ENCODE assay signal across 9 cellular contexts in genomic region chr3:50272911-50273688, GRCh38. TPM values are rescaled to one million over a fixed set of nuclear protein-coding genes. Genes with fewer than 3 reads are reported as not detected.
DNase-seq lines count a peak whose midpoint lies in the region; ATAC-seq and TF ChIP-seq lines count a peak whose summit lies in the region.
"Had no signal": no experiment of that assay in that cellular context is flagged by ENCODE, and none has a peak within 500 bp of the region (broad histone marks: within the 10 kb centered on the region; RNA-seq: fewer than 3 reads in every experiment).

No MANE protein-coding gene starts in this region.

- H3K27me3 ChIP-seq in esophagus muscularis mucosa, result peaks cover 0 to 40% (median 5%) of the 10 kb centered on the region in 4 donors
- peaks cover 4% of the 10 kb centered on the region for H3K27me3 ChIP-seq in muscle layer of duodenum (ENCODE audit: low read depth, low read length)

- TF ChIP-seq CTCF in OCI-LY7 (conservative IDR thresholded peaks at IDR 0.05; ENCODE audit: low read length) (peak; percentile 93), esophagus muscularis mucosa (IDR thresholded peaks at IDR 0.05) (peak; percentile 97 to 99 (median 98))

- H2AFZ ChIP-seq in OCI-LY7 (ENCODE audit: low read length), result no peak overlapping the region

- CTCF ChIA-PET in OCI-LY7 (lab: Charles Lee; ENCODE audit: unreplicated experiment), result interaction anchor here (0.6 kb wide), 1 partner anchor 8 kb away, joined by 3 read pairs; no protein-coding TSS in a partner anchor

- H3K4me1 ChIP-seq in OCI-LY7 (ENCODE audit: insufficient read depth, low read length, poor library complexity, severe bottlenecking) (peaks cover 5% of the 10 kb centered on the region), esophagus muscularis mucosa (peaks cover 35 to 72% (median 57%) of the 10 kb centered on the region in 4 donors), muscle layer of duodenum (ENCODE audit: control insufficient read depth in 1 of 2, insufficient read depth in 2 of 2, low read length in 2 of 2) (peaks cover 11 to 36% of the 10 kb centered on the region in 2 donors)

- intact Hi-C loops in OCI-LY7 (cut with micrococcal nuclease; ENCODE audit: unreplicated experiment), result loop anchor here (1.0 to 2.0 kb wide), 3 partner anchors 46 to 152 kb away; no protein-coding TSS in a partner anchor
- intact Hi-C loops in esophagus muscularis mucosa (cut with DNase I), result loop anchor here (2.0 to 5.0 kb wide), 4 partner anchors 14 to 151 kb away; partner anchors contain the start of gene GNAT1

- TF ChIP-seq POLR2A in esophagus muscularis mucosa (IDR thresholded peaks at IDR 0.05; ENCODE audit: low read depth), result no peak

- H4K20me1 ChIP-seq in OCI-LY7 (ENCODE audit: insufficient read depth, low read length), result no peaks in the 10 kb centered on the region

- 12% methylated on average over 25 of the region's 61 CpGs for WGBS in esophagus muscularis mucosa

- H3K9me3 ChIP-seq in OCI-LY7 (ENCODE audit: low read length), result no peaks in the 10 kb centered on the region
- H3K9me3 ChIP-seq in esophagus muscularis mucosa, result no peaks in the 10 kb centered on the region
- H3K9me3 ChIP-seq in muscle layer of duodenum (ENCODE audit: control insufficient read depth in 1 of 2, low read length in 2 of 2), result no peaks in the 10 kb centered on the region

- POLR2A ChIA-PET in OCI-LY7 (lab: Charles Lee), result no interaction called here

- H3K4me3 ChIP-seq in OCI-LY7 (ENCODE audit: low read depth, low read length, poor library complexity, severe bottlenecking) (no peak overlapping the region), esophagus muscularis mucosa (peak overlapping the region; percentile 39 to 57 (median 42)), muscle layer of duodenum (ENCODE audit: low read depth in 1 of 2, low read length in 2 of 2) (peak overlapping the region; percentile 44 to 54)

- DNase-seq in CD1c-positive myeloid dendritic cell (ENCODE audit: extremely low spot score) (peak; percentile 95), OCI-LY7 (ENCODE audit: low spot score) (peak; percentile 83), activated T-cell treated with anti-CD3 and anti-CD28 coated beads for 48 hours (ENCODE audit: low read depth) (peak; percentile 88), esophagus muscularis mucosa (ENCODE audit: extremely low spot score) (no peak)
- peak; percentile 73 to 86 for DNase-seq in stimulated activated CD8-positive, alpha-beta memory T cell treated with anti-CD3 and anti-CD28 coated beads, Interleukin-7, amount 100 ng/mL, for 1 hour (ENCODE audit: low read depth in 2 of 2)

- H3K36me3 ChIP-seq in OCI-LY7 (ENCODE audit: insufficient read depth, low read length), result no peaks in the 10 kb centered on the region
- peaks cover 0 to 24% (median 9%) of the 10 kb centered on the region in 4 donors for H3K36me3 ChIP-seq in esophagus muscularis mucosa
- peaks cover 0 to 3% of the 10 kb centered on the region in 2 donors for H3K36me3 ChIP-seq in muscle layer of duodenum (ENCODE audit: control insufficient read depth in 1 of 2, insufficient read depth in 2 of 2, low read length in 2 of 2)

- no TSS peak for BruUV-seq in OCI-LY7 (replicated peaks; lab: Mats Ljungman, UMichigan)

- H3K27ac ChIP-seq in OCI-LY7 (ENCODE audit: low read depth, low read length, poor library complexity, severe bottlenecking) (no peak overlapping the region), esophagus muscularis mucosa (replicated peaks in 1 of 4) (peak overlapping the region in 3 of 4 donors; percentile 19 to 56 (median 32)), muscle layer of duodenum (ENCODE audit: low read length) (no peak overlapping the region)

- peak; percentile 77 for ATAC-seq in GM19395 (IDR thresholded peaks at IDR 0.05; ENCODE audit: unreplicated experiment)
- peak; percentile 77 for ATAC-seq in HG03571 (IDR thresholded peaks at IDR 0.05; ENCODE audit: unreplicated experiment)

- TF ChIP-seq EP300 in esophagus muscularis mucosa (IDR thresholded peaks at IDR 0.05), result no peak

- peak overlapping the region; percentile 49 for H3K4me2 ChIP-seq in OCI-LY7 (ENCODE audit: low read length)

- no peaks in the 10 kb centered on the region for H3K79me2 ChIP-seq in OCI-LY7 (ENCODE audit: insufficient read depth, low read depth, low read length)

- H3K9me2 ChIP-seq in OCI-LY7 (ENCODE audit: insufficient read depth, low read length), result no peaks in the 10 kb centered on the region

RNA-seq across cellular contexts. Expression of gene SEMA3B, which starts 4.2 kb away (rescaled TPM):
- total RNA-seq in OCI-LY7 (2014; rRNA removed; shearing (Covaris generic)), result 0.10 and 0.28 TPM in 2 replicates
- 0.82 and 1.2 TPM in 2 replicates for total RNA-seq in OCI-LY7 (2022)
- total RNA-seq in esophagus muscularis mucosa, result 10 to 100 TPM; 37.4 to 66.6 (median 46.4) TPM

RNA-seq across cellular contexts. Expression of gene LSMEM2, which starts 5.8 kb away (rescaled TPM):
- not detected in 2 replicates for total RNA-seq in OCI-LY7 (2014; rRNA removed; shearing (Covaris generic))
- not detected in 2 replicates for total RNA-seq in OCI-LY7 (2022)
- total RNA-seq in esophagus muscularis mucosa, result not detected
- total RNA-seq: activated CD8-positive, alpha-beta memory T cell treated with anti-CD3 and anti-CD28 coated beads for 36 hours had no signal

RNA-seq across cellular contexts. Expression of gene IFRD2, which starts 19.1 kb away (rescaled TPM):
- total RNA-seq in OCI-LY7 (2014; rRNA removed; shearing (Covaris generic)), result 73.1 and 95.5 TPM in 2 replicates
- total RNA-seq in OCI-LY7 (2022) (93.3 and 97.3 TPM in 2 replicates), esophagus muscularis mucosa (100 to 1,000 TPM in 1 of 4 donors, 10 to 100 TPM in 3; 49.4 to 106 (median 85.8) TPM)

RNA-seq across cellular contexts. Expression of gene HYAL3, which starts 26.1 kb away (rescaled TPM):
- 1.2 and 2.7 TPM in 2 replicates for total RNA-seq in OCI-LY7 (2014; rRNA removed; shearing (Covaris generic))
- total RNA-seq in OCI-LY7 (2022) (3.5 and 4.4 TPM in 2 replicates), esophagus muscularis mucosa (1 to 10 TPM; 2.1 to 6.7 (median 3.4) TPM)

RNA-seq across cellular contexts. Expression of gene NAA80, which starts 26.1 kb away (rescaled TPM):
- total RNA-seq in OCI-LY7 (2014; rRNA removed; shearing (Covaris generic)), result 13.6 and 18.7 TPM in 2 replicates
- total RNA-seq in OCI-LY7 (2022) (18.7 and 21.7 TPM in 2 replicates), esophagus muscularis mucosa (1 to 10 TPM; 6.8 to 9.5 (median 8.0) TPM)

Comparison
In these comparisons a context has a peak if more than half of its experiments do, and no peak if none do; other contexts are left out.
1. H3K27ac ChIP-seq: peak in esophagus muscularis mucosa (3 of 4); none in OCI-LY7 (single experiment) and muscle layer of duodenum (single experiment).
2. RNA of gene SEMA3B, which starts 4.2 kb away (total RNA-seq): 37.4 to 66.6 TPM in esophagus muscularis mucosa; 0.10 to 1.2 TPM in OCI-LY7; every median in the first group is over 10 times any median in the second.